ENCODE assay signal across 8 cellular contexts in genomic region chr11:85627332-85627997, GRCh38. TPM values are rescaled to one million over a fixed set of nuclear protein-coding genes. Genes with fewer than 3 reads are reported as not detected.
DNase-seq lines count a peak whose midpoint lies in the region; ATAC-seq, FAIRE-seq and TF ChIP-seq lines count a peak whose summit lies in the region.

DLG2 (minus strand) TSS chr11:85627344.

- H3K4me1 ChIP-seq in Caco-2 (peaks cover 8% of the 10 kb centered on the region; the same call in 1 of the 2 replicates), GM23338 (ENCODE audit: insufficient read depth) (peaks cover 17% of the 10 kb centered on the region; the same call in 1 of the 2 replicates), keratinocyte (ENCODE audit: control insufficient read depth, extremely low read depth, insufficient read depth, low read length) (peaks cover 20% of the 10 kb centered on the region), small intestine (ENCODE audit: control insufficient read depth in 2 of 2, insufficient read depth in 1 of 2, low read depth in 1 of 2, low read length in 1 of 2) (peaks cover 0 to 8% of the 10 kb centered on the region in 2 donors)

- no peaks in the 10 kb centered on the region; the same call in 1 of the 2 replicates for H3K36me3 ChIP-seq in Caco-2 (ENCODE audit: control insufficient read depth, insufficient read depth, low read length)
- peaks cover 17% of the 10 kb centered on the region; the same call in 1 of the 2 replicates for H3K36me3 ChIP-seq in GM23338 (ENCODE audit: insufficient read depth)
- H3K36me3 ChIP-seq in keratinocyte (ENCODE audit: control insufficient read depth in 2 of 2, extremely low read depth in 1 of 2, insufficient read depth in 2 of 2, low read length in 2 of 2), result no peaks in the 10 kb centered on the region
- H3K36me3 ChIP-seq in small intestine (ENCODE audit: control insufficient read depth in 2 of 2, insufficient read depth in 2 of 2, low read length in 2 of 2), result peaks cover 0 to 1% of the 10 kb centered on the region in 2 donors

- peak within 1 kb of the TSS; percentile 88 for H3K27ac ChIP-seq in GM23338 (ENCODE audit: low read depth)
- peak within 1 kb of the TSS; percentile 71 for H3K27ac ChIP-seq in keratinocyte (ENCODE audit: control insufficient read depth, insufficient read depth, low read length)
- H3K27ac ChIP-seq in small intestine (ENCODE audit: low read depth in 1 of 2, low read length in 1 of 2), result peak within 1 kb of the TSS; percentile 60 to 88

- no peaks in the 10 kb centered on the region for H3K27me3 ChIP-seq in Caco-2 (replicated peaks; ENCODE audit: control insufficient read depth, insufficient read depth, low read length)
- no peaks in the 10 kb centered on the region for H3K27me3 ChIP-seq in GM23338 (ENCODE audit: insufficient read depth)
- H3K27me3 ChIP-seq in keratinocyte (ENCODE audit: control insufficient read depth, extremely low read depth, insufficient read depth, low read length), result no peaks in the 10 kb centered on the region
- no peaks in the 10 kb centered on the region for H3K27me3 ChIP-seq in small intestine (ENCODE audit: control insufficient read depth in 2 of 2, insufficient read depth in 2 of 2, low read length in 2 of 2)

- peaks cover 28% of the 10 kb centered on the region for H3K36me3 Mint-ChIP-seq in Caco-2 (ENCODE audit: insufficient read depth, unreplicated experiment)
- peaks cover 16% of the 10 kb centered on the region; the same call in 2 of the 3 replicates for H3K36me3 Mint-ChIP-seq in GM23338 (ENCODE audit: low read depth)
- peaks cover 19% of the 10 kb centered on the region for H3K36me3 Mint-ChIP-seq in central memory CD8-positive, alpha-beta T cell (ENCODE audit: insufficient read depth)

- peak within 1 kb of the TSS; percentile 90 for H3K9ac ChIP-seq in keratinocyte (ENCODE audit: control insufficient read depth, extremely low read depth, insufficient read depth, low read length)

- 1 to 2% (median 2%) methylated on average over 23 of the region's 23 CpGs for WGBS in small intestine, 3 donors

- DNase-seq in Caco-2, result peak in 1 of 2 experiments; percentile 39
- peak; percentile 23 for DNase-seq in GM23338 (ENCODE audit: low spot score)
- peak; percentile 83 for DNase-seq in RKO (ENCODE audit: low spot score)
- no peak for DNase-seq in central memory CD8-positive, alpha-beta T cell (ENCODE audit: low spot score in 2 of 2)
- DNase-seq in keratinocyte (ENCODE audit: low read depth, low spot score), result no peak
- peak; percentile 38 for DNase-seq in small intestine

- POLR2A ChIA-PET in Caco-2 (lab: Charles Lee), result interaction anchor here (1.0 to 2.6 kb wide), 6 partner anchors 10 to 441 kb away, joined by 3 to 38 read pairs (median 7); partner anchors contain the start of genes CCDC83, CREBZF, PICALM and TMEM126A

- no peaks in the 10 kb centered on the region for H3K9me1 ChIP-seq in keratinocyte (ENCODE audit: control insufficient read depth, extremely low read depth, insufficient read depth, low read length)

- TSS peak; percentile 75 for BruUV-seq in Caco-2 (replicated peaks; lab: Mats Ljungman, UMichigan)

- dilution Hi-C loops in keratinocyte (cut with MboI; ENCODE audit: extremely low pct_ligation_motif_present, low sequenced_read_pairs), result no loop called here

- CTCF ChIA-PET in Caco-2 (lab: Charles Lee), result interaction anchor here (0.9 to 1.9 kb wide), 6 partner anchors 21 to 227 kb away, joined by 3 to 13 read pairs (median 4); partner anchors contain the start of genes CCDC83, CREBZF and TMEM126A

- no peaks in the 10 kb centered on the region; the same call in 1 of the 2 replicates for H4K20me1 ChIP-seq in GM23338 (replicated peaks; ENCODE audit: insufficient read depth)
- H4K20me1 ChIP-seq in keratinocyte (ENCODE audit: control insufficient read depth, extremely low read depth, insufficient read depth, low read length), result no peaks in the 10 kb centered on the region

- H3K79me2 ChIP-seq in GM23338 (replicated peaks; ENCODE audit: insufficient read depth) (peaks cover 40% of the 10 kb centered on the region), keratinocyte (ENCODE audit: control insufficient read depth, insufficient read depth, low read length) (peaks cover 35% of the 10 kb centered on the region)

- ATAC-seq in GM23338, result peak; percentile 17
- ATAC-seq in central memory CD8-positive, alpha-beta T cell (replicated peaks; ENCODE audit: extremely low read depth, poor library complexity, severe bottlenecking), result peak; percentile 5
- no peak for ATAC-seq in HG02798 (IDR thresholded peaks at IDR 0.05; ENCODE audit: poor library complexity, unreplicated experiment)
- ATAC-seq in HG02840 (IDR thresholded peaks at IDR 0.05; ENCODE audit: low FRiP score, unreplicated experiment), result no peak

- H3K9me3 ChIP-seq in Caco-2 (no peaks in the 10 kb centered on the region), keratinocyte (ENCODE audit: control insufficient read depth, low read depth, low read length) (no peaks in the 10 kb centered on the region), small intestine (ENCODE audit: control insufficient read depth, low read depth) (no peaks in the 10 kb centered on the region)

- peak within 1 kb of the TSS; percentile 98 for H3K4me3 Mint-ChIP-seq in Caco-2 (ENCODE audit: unreplicated experiment)
- H3K4me3 Mint-ChIP-seq in GM23338, result peak within 1 kb of the TSS; percentile 93
- H3K4me3 Mint-ChIP-seq in central memory CD8-positive, alpha-beta T cell, result peak within 1 kb of the TSS; percentile 99

- H3K4me2 ChIP-seq in GM23338 (peak within 1 kb of the TSS; percentile 94), keratinocyte (ENCODE audit: control insufficient read depth, extremely low read depth, insufficient read depth, low read depth, low read length) (peak within 1 kb of the TSS; percentile 98)

- peaks cover 9% of the 10 kb centered on the region; the same call in 1 of the 2 replicates for H3F3A ChIP-seq in GM23338 (replicated peaks; ENCODE audit: low read depth)

- FAIRE-seq in keratinocyte (lab: Jason Lieb, UNC), result peak; percentile 78
- FAIRE-seq in small intestine (lab: Jason Lieb, UNC), result no peak

- TF ChIP-seq CTCF in Caco-2 (IDR thresholded peaks at IDR 0.05; ENCODE audit: insufficient read depth in 1 of 2, low read depth in 1 of 2, low read length in 1 of 2, severe bottlenecking in 1 of 2, unreplicated experiment in 1 of 2) (no peak), GM23338 (conservative IDR thresholded peaks at IDR 0.05; ENCODE audit: low read depth in 2 of 2) (no peak), keratinocyte (optimal IDR thresholded peaks at IDR 0.05 in 1 of 3, IDR thresholded peaks at IDR 0.05 in 1 of 3, conservative IDR thresholded peaks at IDR 0.05 in 1 of 3; ENCODE audit: extremely low read depth in 1 of 3, insufficient read depth in 2 of 3, low read length in 3 of 3) (no peak)

- H3K4me3 ChIP-seq in Caco-2 (ENCODE audit: low read depth, low read length) (peak within 1 kb of the TSS; percentile 58), GM23338 (peak within 1 kb of the TSS; percentile 71), keratinocyte (ENCODE audit: control insufficient read depth in 2 of 3, extremely low read depth in 1 of 3, insufficient read depth in 2 of 3, low read depth in 1 of 3, low read length in 3 of 3) (peak within 1 kb of the TSS; percentile 55 to 86 (median 86)), small intestine (ENCODE audit: low read depth in 1 of 2, low read length in 2 of 2) (peak within 1 kb of the TSS; percentile 56 to 58)

- H3K4me1 Mint-ChIP-seq in Caco-2 (ENCODE audit: low read depth, unreplicated experiment) (peaks cover 13% of the 10 kb centered on the region), GM23338 (peaks cover 21% of the 10 kb centered on the region)
- peaks cover 33% of the 10 kb centered on the region for H3K4me1 Mint-ChIP-seq in central memory CD8-positive, alpha-beta T cell

- H3K9me3 Mint-ChIP-seq in Caco-2 (ENCODE audit: unreplicated experiment) (no peaks in the 10 kb centered on the region), GM23338 (no peaks in the 10 kb centered on the region; the same call in 2 of the 3 replicates)
- no peaks in the 10 kb centered on the region for H3K9me3 Mint-ChIP-seq in central memory CD8-positive, alpha-beta T cell

- H3K27me3 Mint-ChIP-seq in Caco-2 (ENCODE audit: insufficient read depth, unreplicated experiment) (no peaks in the 10 kb centered on the region), GM23338 (ENCODE audit: insufficient read depth, low read depth, poor library complexity) (no peaks in the 10 kb centered on the region)
- H3K27me3 Mint-ChIP-seq in central memory CD8-positive, alpha-beta T cell, result no peaks in the 10 kb centered on the region

- intact Hi-C loops in Caco-2 (cut with micrococcal nuclease; ENCODE audit: unreplicated experiment), result no loop called here

- no peaks in the 10 kb centered on the region for H3K9me2 ChIP-seq in GM23338 (ENCODE audit: insufficient read depth)

- H3K27ac Mint-ChIP-seq in Caco-2 (ENCODE audit: unreplicated experiment), result peak within 1 kb of the TSS; percentile 96
- peak within 1 kb of the TSS; percentile 96 for H3K27ac Mint-ChIP-seq in GM23338
- H3K27ac Mint-ChIP-seq in central memory CD8-positive, alpha-beta T cell (ENCODE audit: low read depth), result peak within 1 kb of the TSS; percentile 98

- H2AFZ ChIP-seq in GM23338 (peak within 1 kb of the TSS; percentile 95), keratinocyte (ENCODE audit: control insufficient read depth, low read length) (peak within 1 kb of the TSS; percentile 97)

TF ChIP-seq in GM23338, 12 proteins besides CTCF, POLR2A, EP300 and RAD21 (continues in another document):
- TF ChIP-seq EZH2phosphoT487 (IDR thresholded peaks at IDR 0.05; ENCODE audit: unreplicated experiment) (no peak), JUNB (IDR thresholded peaks at IDR 0.05; ENCODE audit: unreplicated experiment) (no peak), ZNF114 (CRISPR knock-in tag; IDR thresholded peaks at IDR 0.05) (no peak), NANOG (IDR thresholded peaks at IDR 0.05; ENCODE audit: borderline replicate concordance) (no peak), EZH2 (IDR thresholded peaks at IDR 0.05; ENCODE audit: low read depth, unreplicated experiment) (no peak), CREB1 (CRISPR knock-in tag; IDR thresholded peaks at IDR 0.05; ENCODE audit: low read depth) (no peak)

RNA-seq across cellular contexts. Expression of gene DLG2, which starts in this region (rescaled TPM):
- total RNA-seq in Caco-2 (2022), result 21.5 and 21.6 TPM in 2 replicates
- total RNA-seq in GM23338 (2014; rRNA removed; shearing (Covaris generic)), result 14.4 and 19.8 TPM in 2 replicates
- polyA plus RNA-seq in GM23338 (2016; fragmentation: Nextera tagmentation; extraction: Ambion mirVana) (13.0 and 21.5 TPM in 2 replicates), keratinocyte (0.19 to 0.55 TPM (median 0.37 TPM) in 3 replicates), small intestine (1 to 10 TPM in 1 of 3 donors, under 1 TPM in 2; 0.22 to 1.5 (median 0.81) TPM)
- polyA plus RNA-seq in keratinocyte (2011; ENCODE audit: low read depth), result 3.7 TPM
- 0.23 and 0.43 TPM in 2 replicates for polyA plus RNA-seq in keratinocyte (2011; cell fraction: cytosol; rRNA removed)
- polyA plus RNA-seq in keratinocyte (2011; cell fraction: nucleus; rRNA removed), result 0.62 and 0.72 TPM in 2 replicates
- polyA plus RNA-seq in keratinocyte (2012; ENCODE audit: low replicate concordance), result 0.45 and 0.87 TPM in 2 replicates
- polyA minus RNA-seq in keratinocyte, result 1.2 to 1.5 TPM in 2 of 3 replicates, not detected in the other
- not detected for polyA minus RNA-seq in keratinocyte (2011; cell fraction: cytosol; rRNA and poly(A)+ RNA removed)
- polyA minus RNA-seq in keratinocyte (2011; cell fraction: nucleus; rRNA and poly(A)+ RNA removed), result 1.1 and 1.9 TPM in 2 replicates

Comparison
In these comparisons a context has a peak if more than half of its experiments do, and no peak if none do; other contexts are left out.
1. DNase-seq: peak in GM23338 (single experiment), RKO (single experiment) and small intestine (single experiment); none in central memory CD8-positive, alpha-beta T cell (0 of 2) and keratinocyte (single experiment).
2. ATAC-seq: peak in GM23338 (single experiment) and central memory CD8-positive, alpha-beta T cell (single experiment); none in HG02798 (single experiment) and HG02840 (single experiment).
3. Peak in every context shown above with its lines, with median percentiles within 50 percentile points of each other: H3K4me3 ChIP-seq, H3K27ac Mint-ChIP-seq, H3K4me3 Mint-ChIP-seq and H3K27ac ChIP-seq.